1 cellular context compared by ENCODE assay signal in genomic region chr10:22244001-22244400, GRCh38.
TF ChIP-seq lines count a peak whose summit lies in the region.

No MANE protein-coding gene starts in this region.

TF ChIP-seq in K562, 482 proteins besides CTCF, POLR2A, EP300 and RAD21:
- TF ChIP-seq ZNF740 (CRISPR knock-in tag; IDR thresholded peaks at IDR 0.05) (no peak), ZNF740 (tag; IDR thresholded peaks at IDR 0.05) (no peak), NR2C2 (CRISPR knock-in tag; IDR thresholded peaks at IDR 0.05) (no peak), NR2C2 (tag; IDR thresholded peaks at IDR 0.05) (no peak), HIVEP1 (CRISPR knock-in tag; IDR thresholded peaks at IDR 0.05) (no peak), ZNF512 (tag; IDR thresholded peaks at IDR 0.05) (no peak), MYC (IDR thresholded peaks at IDR 0.05; ENCODE audit: low read depth, low read length) (no peak), MYC (CRISPR knock-in tag; IDR thresholded peaks at IDR 0.05; ENCODE audit: borderline replicate concordance, low read depth) (no peak), ZNF717 (CRISPR knock-in tag; IDR thresholded peaks at IDR 0.05) (no peak), ZNF232 (CRISPR knock-in tag; IDR thresholded peaks at IDR 0.05) (no peak), ZNF253 (CRISPR knock-in tag; conservative IDR thresholded peaks at IDR 0.05) (no peak), RCOR1 (IDR thresholded peaks at IDR 0.05; ENCODE audit: borderline replicate concordance in 1 of 2, low read depth in 2 of 2, low read length in 2 of 2) (no peak), ZNF184 (CRISPR knock-in tag; IDR thresholded peaks at IDR 0.05) (no peak), BMI1 (IDR thresholded peaks at IDR 0.05; ENCODE audit: low read length) (no peak), XRCC5 (IDR thresholded peaks at IDR 0.05; ENCODE audit: low read depth, low read length) (no peak), HDAC3 (IDR thresholded peaks at IDR 0.05; ENCODE audit: borderline replicate concordance, partially characterized antibody) (no peak), NFATC3 (IDR thresholded peaks at IDR 0.05) (no peak), EP400 (IDR thresholded peaks at IDR 0.05) (no peak)
- TF ChIP-seq, protein P1, sequence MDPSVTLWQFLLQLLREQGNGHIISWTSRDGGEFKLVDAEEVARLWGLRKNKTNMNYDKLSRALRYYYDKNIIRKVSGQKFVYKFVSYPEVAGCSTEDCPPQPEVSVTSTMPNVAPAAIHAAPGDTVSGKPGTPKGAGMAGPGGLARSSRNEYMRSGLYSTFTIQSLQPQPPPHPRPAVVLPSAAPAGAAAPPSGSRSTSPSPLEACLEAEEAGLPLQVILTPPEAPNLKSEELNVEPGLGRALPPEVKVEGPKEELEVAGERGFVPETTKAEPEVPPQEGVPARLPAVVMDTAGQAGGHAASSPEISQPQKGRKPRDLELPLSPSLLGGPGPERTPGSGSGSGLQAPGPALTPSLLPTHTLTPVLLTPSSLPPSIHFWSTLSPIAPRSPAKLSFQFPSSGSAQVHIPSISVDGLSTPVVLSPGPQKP (CRISPR knock-in tag; IDR thresholded peaks at IDR 0.05), result no peak
- TF ChIP-seq, protein P2, sequence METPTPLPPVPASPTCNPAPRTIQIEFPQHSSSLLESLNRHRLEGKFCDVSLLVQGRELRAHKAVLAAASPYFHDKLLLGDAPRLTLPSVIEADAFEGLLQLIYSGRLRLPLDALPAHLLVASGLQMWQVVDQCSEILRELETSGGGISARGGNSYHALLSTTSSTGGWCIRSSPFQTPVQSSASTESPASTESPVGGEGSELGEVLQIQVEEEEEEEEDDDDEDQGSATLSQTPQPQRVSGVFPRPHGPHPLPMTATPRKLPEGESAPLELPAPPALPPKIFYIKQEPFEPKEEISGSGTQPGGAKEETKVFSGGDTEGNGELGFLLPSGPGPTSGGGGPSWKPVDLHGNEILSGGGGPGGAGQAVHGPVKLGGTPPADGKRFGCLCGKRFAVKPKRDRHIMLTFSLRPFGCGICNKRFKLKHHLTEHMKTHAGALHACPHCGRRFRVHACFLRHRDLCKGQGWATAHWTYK (CRISPR knock-in tag; IDR thresholded peaks at IDR 0.05), result no peak
- TF ChIP-seq, protein P3, sequence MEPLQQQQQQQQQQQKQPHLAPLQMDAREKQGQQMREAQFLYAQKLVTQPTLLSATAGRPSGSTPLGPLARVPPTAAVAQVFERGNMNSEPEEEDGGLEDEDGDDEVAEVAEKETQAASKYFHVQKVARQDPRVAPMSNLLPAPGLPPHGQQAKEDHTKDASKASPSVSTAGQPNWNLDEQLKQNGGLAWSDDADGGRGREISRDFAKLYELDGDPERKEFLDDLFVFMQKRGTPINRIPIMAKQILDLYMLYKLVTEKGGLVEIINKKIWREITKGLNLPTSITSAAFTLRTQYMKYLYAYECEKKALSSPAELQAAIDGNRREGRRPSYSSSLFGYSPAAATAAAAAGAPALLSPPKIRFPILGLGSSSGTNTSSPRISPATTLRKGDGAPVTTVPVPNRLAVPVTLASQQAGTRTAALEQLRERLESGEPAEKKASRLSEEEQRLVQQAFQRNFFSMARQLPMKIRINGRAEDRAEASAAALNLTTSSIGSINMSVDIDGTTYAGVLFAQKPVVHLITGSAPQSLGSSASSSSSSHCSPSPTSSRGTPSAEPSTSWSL (CRISPR knock-in tag; IDR thresholded peaks at IDR 0.05; ENCODE audit: borderline replicate concordance), result no peak
- TF ChIP-seq, protein P4, sequence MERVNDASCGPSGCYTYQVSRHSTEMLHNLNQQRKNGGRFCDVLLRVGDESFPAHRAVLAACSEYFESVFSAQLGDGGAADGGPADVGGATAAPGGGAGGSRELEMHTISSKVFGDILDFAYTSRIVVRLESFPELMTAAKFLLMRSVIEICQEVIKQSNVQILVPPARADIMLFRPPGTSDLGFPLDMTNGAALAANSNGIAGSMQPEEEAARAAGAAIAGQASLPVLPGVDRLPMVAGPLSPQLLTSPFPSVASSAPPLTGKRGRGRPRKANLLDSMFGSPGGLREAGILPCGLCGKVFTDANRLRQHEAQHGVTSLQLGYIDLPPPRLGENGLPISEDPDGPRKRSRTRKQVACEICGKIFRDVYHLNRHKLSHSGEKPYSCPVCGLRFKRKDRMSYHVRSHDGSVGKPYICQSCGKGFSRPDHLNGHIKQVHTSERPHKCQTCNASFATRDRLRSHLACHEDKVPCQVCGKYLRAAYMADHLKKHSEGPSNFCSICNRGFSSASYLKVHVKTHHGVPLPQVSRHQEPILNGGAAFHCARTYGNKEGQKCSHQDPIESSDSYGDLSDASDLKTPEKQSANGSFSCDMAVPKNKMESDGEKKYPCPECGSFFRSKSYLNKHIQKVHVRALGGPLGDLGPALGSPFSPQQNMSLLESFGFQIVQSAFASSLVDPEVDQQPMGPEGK (CRISPR knock-in tag; IDR thresholded peaks at IDR 0.05; ENCODE audit: borderline replicate concordance), result no peak
